1 cellular context compared by ENCODE assay signal in the genomic region with DNA sequence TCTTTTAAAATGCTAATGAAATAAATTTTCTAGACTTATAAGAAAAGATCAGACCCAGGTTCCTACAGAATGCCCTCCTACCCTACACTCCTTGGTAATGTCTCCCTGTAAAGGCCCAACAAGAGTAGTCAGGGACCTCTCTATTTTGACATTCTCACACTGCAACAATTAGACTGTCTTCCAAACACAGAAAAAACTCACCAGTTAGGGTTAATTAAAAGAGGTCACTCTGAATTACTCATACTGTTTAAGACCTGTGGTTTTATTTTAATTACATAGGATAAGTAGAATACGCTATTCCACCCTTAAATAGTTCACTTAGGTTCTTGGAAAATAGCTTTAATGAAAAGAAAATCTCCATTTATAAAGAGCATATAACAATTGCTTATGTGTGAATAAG.
TF ChIP-seq lines count a peak whose summit lies in the region.

No MANE protein-coding gene starts in this region.

TF ChIP-seq in A549, 52 proteins besides CTCF, POLR2A, EP300 and RAD21 (continued from another document):
- TF ChIP-seq, protein P1, sequence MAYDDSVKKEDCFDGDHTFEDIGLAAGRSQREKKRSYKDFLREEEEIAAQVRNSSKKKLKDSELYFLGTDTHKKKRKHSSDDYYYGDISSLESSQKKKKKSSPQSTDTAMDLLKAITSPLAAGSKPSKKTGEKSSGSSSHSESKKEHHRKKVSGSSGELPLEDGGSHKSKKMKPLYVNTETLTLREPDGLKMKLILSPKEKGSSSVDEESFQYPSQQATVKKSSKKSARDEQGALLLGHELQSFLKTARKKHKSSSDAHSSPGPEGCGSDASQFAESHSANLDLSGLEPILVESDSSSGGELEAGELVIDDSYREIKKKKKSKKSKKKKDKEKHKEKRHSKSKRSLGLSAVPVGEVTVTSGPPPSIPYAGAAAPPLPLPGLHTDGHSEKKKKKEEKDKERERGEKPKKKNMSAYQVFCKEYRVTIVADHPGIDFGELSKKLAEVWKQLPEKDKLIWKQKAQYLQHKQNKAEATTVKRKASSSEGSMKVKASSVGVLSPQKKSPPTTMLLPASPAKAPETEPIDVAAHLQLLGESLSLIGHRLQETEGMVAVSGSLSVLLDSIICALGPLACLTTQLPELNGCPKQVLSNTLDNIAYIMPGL (CRISPR knock-in tag; IDR thresholded peaks at IDR 0.05; ENCODE audit: borderline replicate concordance) = no peak
- TF ChIP-seq RARB (CRISPR knock-in tag; IDR thresholded peaks at IDR 0.05) = no peak
- no peak for TF ChIP-seq HOXA7 (CRISPR knock-in tag; IDR thresholded peaks at IDR 0.05)
- TF ChIP-seq ELK1 (IDR thresholded peaks at IDR 0.05; ENCODE audit: low read depth, low read length) = no peak
- TF ChIP-seq EHMT2 (IDR thresholded peaks at IDR 0.05; ENCODE audit: low read depth) = no peak
- no peak for TF ChIP-seq PBX3 (IDR thresholded peaks at IDR 0.05)
- no peak for TF ChIP-seq NFE2L2 (conservative IDR thresholded peaks at IDR 0.05; ENCODE audit: low read length)
